In the genomic region with DNA sequence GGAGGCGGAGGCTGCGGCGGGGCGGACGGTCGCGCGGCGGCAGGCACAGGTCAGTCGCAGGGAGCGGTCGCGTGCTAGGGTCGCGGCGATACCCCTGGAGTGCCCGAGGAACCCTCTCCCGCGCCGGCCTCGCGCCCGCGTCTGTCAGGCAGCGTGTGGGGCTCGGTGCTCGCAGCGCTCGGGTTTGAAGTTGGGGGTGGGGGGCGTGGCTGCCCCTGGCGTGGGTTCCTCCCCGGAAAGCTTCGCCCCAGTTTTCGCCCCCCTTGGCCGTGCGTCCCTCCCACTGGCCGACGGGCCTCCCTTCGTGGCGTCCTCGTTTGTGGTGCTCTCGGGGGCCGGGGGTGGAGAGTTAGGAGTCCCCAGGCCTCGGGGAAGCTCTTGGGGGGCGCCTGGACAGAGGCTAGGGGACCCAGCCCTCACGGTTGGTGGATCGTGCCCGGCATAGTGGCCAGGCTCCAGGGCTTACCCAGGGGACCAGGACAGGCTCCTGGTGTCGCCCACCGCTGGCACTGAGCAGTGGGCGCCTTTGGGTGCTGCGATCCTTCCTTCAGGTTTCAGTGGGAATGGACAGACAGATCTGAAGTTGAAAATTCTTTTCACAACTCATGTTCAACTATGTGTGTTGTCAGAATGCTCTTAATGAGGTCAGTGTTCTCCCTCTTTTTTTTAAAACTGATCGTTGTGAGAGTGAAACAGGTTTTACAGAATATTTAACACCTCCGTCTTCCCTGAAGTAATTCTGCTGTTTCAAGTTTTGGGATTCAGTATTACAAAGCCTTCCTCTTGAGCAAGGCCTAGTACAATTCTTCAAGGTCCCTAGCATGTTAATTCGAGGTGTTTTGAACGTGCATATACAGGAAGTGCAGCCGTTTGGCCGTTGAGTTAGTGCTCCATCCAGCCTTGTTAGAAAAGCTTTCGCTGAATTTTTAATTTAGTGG, we compare ENCODE assay signal across 7 cellular contexts. TPM values are rescaled to one million over a fixed set of nuclear protein-coding genes. Genes with fewer than 3 reads are reported as not detected.
DNase-seq lines count a peak whose midpoint lies in the region; TF ChIP-seq lines count a peak whose summit lies in the region.

No MANE protein-coding gene starts in this region.

- 1% methylated on average over 45 of the region's 59 CpGs for WGBS in prostate gland

- peak; percentile 85 for DNase-seq in GM10266 (ENCODE audit: extremely low spot score)
- no peak for DNase-seq in H7
- DNase-seq in NCI-H2171 treated with DMSO at 0.1 percent for 48 hours (lab: John Stamatoyannopoulos, UW) = peak; percentile 40
- peak; percentile 62 for DNase-seq in activated T-cell treated with anti-CD3 and anti-CD28 coated beads for 48 hours (ENCODE audit: low read depth)
- DNase-seq in fibroblast of the aortic adventitia (ENCODE audit: low read depth) = peak; percentile 45
- DNase-seq in prostate gland (ENCODE audit: low spot score) = peak; percentile 38
- DNase-seq in SHP77 treated with DMSO at 0.1 percent for 48 hours (lab: John Stamatoyannopoulos, UW) = no peak

- no peaks in the 10 kb centered on the region for H3K4me1 ChIP-seq in prostate gland (replicated peaks)

- TF ChIP-seq POLR2A in prostate gland (IDR thresholded peaks at IDR 0.05) = no peak

- H3K4me3 ChIP-seq in H7 (ENCODE audit: insufficient read depth, low read depth, low read length) = peak overlapping the region; percentile 97
- H3K4me3 ChIP-seq in fibroblast of the aortic adventitia (ENCODE audit: low read depth, low read length) = peak overlapping the region; percentile 88
- peak overlapping the region; percentile 60 to 95 for H3K4me3 ChIP-seq in prostate gland

- intact Hi-C loops in prostate gland (cut with DNase I) = loop anchor here (5.0 kb wide), 2 partner anchors 139 to 339 kb away; partner anchors contain the start of gene ANKRD12

- H3K27me3 ChIP-seq in H7 (ENCODE audit: control insufficient read depth, insufficient read depth, low read length) (no peaks in the 10 kb centered on the region; the same call in 1 of the 2 replicates), prostate gland (replicated peaks; ENCODE audit: insufficient read depth) (no peaks in the 10 kb centered on the region)

- peak overlapping the region; percentile 95 for H3K27ac ChIP-seq in prostate gland

- H3K36me3 ChIP-seq in H7 (replicated peaks; ENCODE audit: control insufficient read depth, insufficient read depth, low read length) (no peaks in the 10 kb centered on the region), prostate gland (no peaks in the 10 kb centered on the region)

- no peaks in the 10 kb centered on the region for H3K9me3 ChIP-seq in prostate gland

- TF ChIP-seq CTCF in GM10266 (IDR thresholded peaks at IDR 0.05; ENCODE audit: control insufficient read depth, insufficient read depth, low read depth, missing control alignments) (no peak), fibroblast of the aortic adventitia (IDR thresholded peaks at IDR 0.05; ENCODE audit: insufficient read depth, low read length) (no peak), prostate gland (IDR thresholded peaks at IDR 0.05) (no peak)

RNA-seq across cellular contexts. Expression of gene RALBP1, which starts 0.6 kb away (rescaled TPM):
- total RNA-seq in H7 (2014; rRNA removed; shearing (Covaris generic)) = 59.1 and 74.5 TPM in 2 replicates
- total RNA-seq in fibroblast of the aortic adventitia (ENCODE audit: low replicate concordance) (77.2 and 100 TPM in 2 replicates), prostate gland (10 to 100 TPM; 58.2 to 64.8 TPM)

Comparison
In these comparisons a context has a peak if more than half of its experiments do, and no peak if none do; other contexts are left out.
1. DNase-seq: peak in GM10266 (single experiment), NCI-H2171 treated with DMSO at 0.1 percent for 48 hours (single experiment), activated T-cell treated with anti-CD3 and anti-CD28 coated beads for 48 hours (single experiment), fibroblast of the aortic adventitia (single experiment) and prostate gland (single experiment); none in H7 (single experiment) and SHP77 treated with DMSO at 0.1 percent for 48 hours (single experiment).
2. Peak in every context shown above with its lines, with median percentiles within 50 percentile points of each other: H3K4me3 ChIP-seq.